ENCODE assay signal across 21 cellular contexts in genomic region chr10:10498781-10499180, GRCh38.
DNase-seq lines count a peak whose midpoint lies in the region; ATAC-seq and TF ChIP-seq lines count a peak whose summit lies in the region.
"Had no signal": no experiment of that assay in that cellular context is flagged by ENCODE, and none has a peak within 500 bp of the region (broad histone marks: within the 10 kb centered on the region; RNA-seq: fewer than 3 reads in every experiment).

No MANE protein-coding gene starts in this region.

- intact Hi-C loops in MCF 10A (cut with micrococcal nuclease) (no loop called here), breast epithelium (cut with DNase I; ENCODE audit: low total_unique reads) (no loop called here)

- H3K27ac ChIP-seq in breast epithelium, result no peak overlapping the region
- no peak overlapping the region for H3K27ac ChIP-seq in caudate nucleus (ENCODE audit: low read depth, low read length)
- H3K27ac ChIP-seq: 22Rv1, KMS-11, PC-9, SJCRH30 had no signal

- peaks cover 23% of the 10 kb centered on the region for H3K4me1 Mint-ChIP-seq in MCF 10A (ENCODE audit: insufficient read depth, unreplicated experiment)

- DNase-seq in MCF 10A (ENCODE audit: unreplicated experiment) (peak; percentile 58), breast epithelium (ENCODE audit: low spot score in 2 of 2) (no peak), MG63 (peak; percentile 32), fibroblast of mammary gland (ENCODE audit: low read depth) (peak; percentile 86), skeletal muscle cell (ENCODE audit: low read depth) (peak; percentile 26), caudate nucleus (lab: John Stamatoyannopoulos, UW) (no peak), germinal center (ENCODE audit: low spot score) (no peak)
- DNase-seq: Caco-2; CD4-positive, alpha-beta T cell; DMS153; MM.1S; NCI-H1092; NCI-H1436 treated with DMSO at 0.1 percent for 48 hours; NCI-H2029; NCI-H2171; NCI-H526; PC-9; SJCRH30 had no signal

- no peak for ATAC-seq in HG02759 (IDR thresholded peaks at IDR 0.05; ENCODE audit: unreplicated experiment)

- CTCF ChIA-PET in MCF 10A (lab: Yijun Ruan, JAX), result no interaction called here

- no peak for TF ChIP-seq POLR2A in breast epithelium (IDR thresholded peaks at IDR 0.05)

- POLR2A ChIA-PET in MCF 10A (lab: Yijun Ruan, JAX), result no interaction called here

- peaks cover 0 to 5% of the 10 kb centered on the region in 2 donors for H3K9me3 ChIP-seq in breast epithelium
- H3K9me3 ChIP-seq in MG63, result peaks cover 3% of the 10 kb centered on the region
- H3K9me3 ChIP-seq: Caco-2, SJCRH30 had no signal

- H3K36me3 ChIP-seq in breast epithelium, result no peaks in the 10 kb centered on the region
- no peaks in the 10 kb centered on the region for H3K36me3 ChIP-seq in MG63
- H3K36me3 ChIP-seq: SJCRH30 had no signal

- no peak overlapping the region for H3K4me3 ChIP-seq in breast epithelium
- H3K4me3 ChIP-seq in MG63, result no peak overlapping the region
- H3K4me3 ChIP-seq in fibroblast of mammary gland (ENCODE audit: control insufficient read depth, low read depth, low read length), result no peak overlapping the region
- no peak overlapping the region for H3K4me3 ChIP-seq in skeletal muscle cell (ENCODE audit: low read depth, low read length)
- H3K4me3 ChIP-seq: PC-9, SJCRH30 had no signal

- BruUV-seq in MCF 10A (replicated peaks; lab: Mats Ljungman, UMichigan), result no TSS peak

- no peak overlapping the region for H3K4me3 Mint-ChIP-seq in MCF 10A (ENCODE audit: unreplicated experiment)
- H3K4me3 Mint-ChIP-seq: CD4-positive, alpha-beta T cell had no signal

- no peaks in the 10 kb centered on the region for H3K27me3 Mint-ChIP-seq in MCF 10A (ENCODE audit: insufficient read depth, unreplicated experiment)

- no peaks in the 10 kb centered on the region for H3K27me3 ChIP-seq in breast epithelium
- H3K27me3 ChIP-seq in MG63, result no peaks in the 10 kb centered on the region
- H3K27me3 ChIP-seq: SJCRH30 had no signal

- H3K4me1 ChIP-seq in breast epithelium, result no peaks in the 10 kb centered on the region
- H3K4me1 ChIP-seq: Caco-2, SJCRH30 had no signal

- no peak for TF ChIP-seq CTCF in MCF 10A (IDR thresholded peaks at IDR 0.05; ENCODE audit: unreplicated experiment)
- TF ChIP-seq CTCF in breast epithelium (IDR thresholded peaks at IDR 0.05), result no peak
- no peak for TF ChIP-seq CTCF in fibroblast of mammary gland (conservative IDR thresholded peaks at IDR 0.05; ENCODE audit: control insufficient read depth, insufficient read depth, low read depth, low read length)

- H3K36me3 Mint-ChIP-seq in MCF 10A (ENCODE audit: insufficient read depth, unreplicated experiment), result no peaks in the 10 kb centered on the region

- peaks cover 25% of the 10 kb centered on the region for H3K9me3 Mint-ChIP-seq in MCF 10A (ENCODE audit: unreplicated experiment)

- H3K27ac Mint-ChIP-seq in MCF 10A (ENCODE audit: low read depth, unreplicated experiment), result peak overlapping the region; percentile 59
- H3K27ac Mint-ChIP-seq: CD4-positive, alpha-beta T cell had no signal

Comparison
In these comparisons a context has a peak if more than half of its experiments do, and no peak if none do; other contexts are left out.
1. DNase-seq: peak in MCF 10A (single experiment), MG63 (single experiment), fibroblast of mammary gland (single experiment) and skeletal muscle cell (single experiment); none in breast epithelium (0 of 2), caudate nucleus (0 of 61) and germinal center (single experiment).